In genomic region chr9:136720887-136721338, GRCh38 we compare ENCODE assay signal across 14 cellular contexts. TPM values are rescaled to one million over a fixed set of nuclear protein-coding genes. Genes with fewer than 3 reads are reported as not detected.
A peak's percentile ranks its signal among the peaks of the same experiment; 100 is the strongest.
DNase-seq lines count a peak whose midpoint lies in the region; ATAC-seq and TF ChIP-seq lines count a peak whose summit lies in the region.
"Had no signal": no experiment of that assay in that cellular context is flagged by ENCODE, and none has a peak within 500 bp of the region (broad histone marks: within the 10 kb centered on the region; RNA-seq: fewer than 3 reads in every experiment).

No MANE protein-coding gene starts in this region.

- no peak overlapping the region; the same call in 1 of the 2 replicates for H2AK5ac ChIP-seq in IMR-90 (ENCODE audit: low read depth, low read length)
- peak overlapping the region; percentile 92 for H2AK5ac ChIP-seq in neuronal stem cell (ENCODE audit: low read depth, low read length)

- H3K27ac ChIP-seq in IMR-90 (ENCODE audit: insufficient read depth, low read length) = no peak overlapping the region
- H3K27ac ChIP-seq in endodermal cell (ENCODE audit: low read depth, low read length) = peak overlapping the region; percentile 73
- H3K27ac ChIP-seq in neuronal stem cell (replicated peaks; ENCODE audit: low read length) = peak overlapping the region; percentile 77
- H3K27ac ChIP-seq: vagina had no signal

- peaks cover 29% of the 10 kb centered on the region for H3K36me3 Mint-ChIP-seq in endodermal cell (ENCODE audit: low read depth)

- H3K56ac ChIP-seq in IMR-90 (ENCODE audit: extremely low read depth, insufficient read depth, low read length) = no peak overlapping the region

- in situ Hi-C loops in IMR-90 (cut with MboI; ENCODE audit: low sequenced_read_pairs) = no loop called here

- WGBS in IMR-90 (ENCODE audit: extremely low coverage in 2 of 2, insufficient read length in 1 of 2), 2 experiments = 72% methylated on average over 9 of the region's 12 CpGs; no CpG with 5 or more reads in 1 of the 2 experiments
- WGBS in endodermal cell (ENCODE audit: insufficient coverage in 1 of 2, insufficient read length in 1 of 2), 2 experiments = 86 to 91% methylated on average over 10 to 12 of the region's 12 CpGs
- WGBS in neuronal stem cell (ENCODE audit: extremely low coverage in 2 of 2, insufficient read length in 2 of 2, insufficient replicate concordance in 1 of 2), 2 donors = no CpG with 5 or more reads among the region's 12 CpGs

- H3K9ac ChIP-seq in IMR-90 (ENCODE audit: low read depth, low read length) = no peak overlapping the region
- no peak overlapping the region for H3K9ac ChIP-seq in endodermal cell (ENCODE audit: extremely low read depth, low read length, poor library complexity, severe bottlenecking)
- H3K9ac ChIP-seq in neuronal stem cell (ENCODE audit: low read depth, low read length, poor library complexity) = peak overlapping the region; percentile 78

- no peaks in the 10 kb centered on the region for H3K9me3 Mint-ChIP-seq in endodermal cell

- peak overlapping the region; percentile 78 for H2AK9ac ChIP-seq in IMR-90 (replicated peaks; ENCODE audit: low read depth, low read length, poor library complexity)

- H3K4ac ChIP-seq in IMR-90 (ENCODE audit: low read depth, low read length) = no peak overlapping the region; the same call in 1 of the 2 replicates
- H3K4ac ChIP-seq in neuronal stem cell (ENCODE audit: low read length) = no peak overlapping the region

- H3K4me1 ChIP-seq in IMR-90 (ENCODE audit: control insufficient read depth, insufficient read depth, low read length) (peaks cover 13% of the 10 kb centered on the region), endodermal cell (ENCODE audit: control insufficient read depth, insufficient read depth, low read length) (peaks cover 2% of the 10 kb centered on the region), neuronal stem cell (ENCODE audit: control insufficient read depth in 2 of 2, insufficient read depth in 1 of 2, low read depth in 1 of 2, low read length in 2 of 2) (peaks cover 19 to 27% of the 10 kb centered on the region in 2 donors)

- intact Hi-C loops in IMR-90 (cut with micrococcal nuclease) = no loop called here

- H3K27me3 Mint-ChIP-seq in endodermal cell (ENCODE audit: insufficient read depth) = no peaks in the 10 kb centered on the region

- H3K9me1 ChIP-seq in IMR-90 (ENCODE audit: insufficient read depth, low read length) = peaks cover 10% of the 10 kb centered on the region

- no peak overlapping the region for H4K5ac ChIP-seq in IMR-90 (ENCODE audit: low read depth, low read length)

- H3K9me3 ChIP-seq in IMR-90 (ENCODE audit: control insufficient read depth, insufficient read depth, low read length) (no peaks in the 10 kb centered on the region), endodermal cell (ENCODE audit: control insufficient read depth, low read length) (no peaks in the 10 kb centered on the region), neuronal stem cell (replicated peaks in 1 of 2; ENCODE audit: control insufficient read depth in 2 of 2, insufficient read depth in 1 of 2, low read depth in 1 of 2, low read length in 2 of 2) (no peaks in the 10 kb centered on the region)
- H3K9me3 ChIP-seq: prostate gland, vagina had no signal

- H3K18ac ChIP-seq in IMR-90 (ENCODE audit: low read depth, low read length) (no peak overlapping the region), neuronal stem cell (ENCODE audit: low read length) (peak overlapping the region; percentile 57)

- H4K8ac ChIP-seq in IMR-90 (ENCODE audit: low read depth in 2 of 2, low read length in 2 of 2) = no peak overlapping the region
- no peak overlapping the region for H4K8ac ChIP-seq in neuronal stem cell (ENCODE audit: low read depth, low read length)

- H2BK15ac ChIP-seq in IMR-90 (ENCODE audit: low read depth, low read length) = no peak overlapping the region
- no peak overlapping the region for H2BK15ac ChIP-seq in neuronal stem cell (ENCODE audit: low read length)

- POLR2A ChIA-PET in IMR-90 (lab: Charles Lee; ENCODE audit: unreplicated experiment) = no interaction called here

- no peak overlapping the region for H3K4me3 ChIP-seq in IMR-90 (ENCODE audit: insufficient read depth, low read depth, low read length)
- no peak overlapping the region for H3K4me3 ChIP-seq in endodermal cell (ENCODE audit: low read length)
- peak overlapping the region in 1 of 2 donors; percentile 4 for H3K4me3 ChIP-seq in neuronal stem cell (ENCODE audit: low read length in 2 of 2)
- H3K4me3 ChIP-seq: GM12878, prostate gland, vagina had no signal

- DNase-seq in IMR-90 (no peak), endodermal cell (peak; percentile 53), neuronal stem cell (ENCODE audit: low spot score) (no peak), SKM-1 treated with dmso at 0.1 percent for 144 hours (lab: John Stamatoyannopoulos, UW; ENCODE audit: unreplicated experiment) (no peak), A172 (ENCODE audit: low spot score) (no peak), SHP77 treated with DMSO at 0.1 percent for 48 hours (lab: John Stamatoyannopoulos, UW) (no peak)
- DNase-seq: activated CD8-positive, alpha-beta memory T cell treated with anti-CD3 and anti-CD28 coated beads, Interleukin-2, amount 50 U/mL, for 48 hours; NCI-H1694 had no signal

- no peak overlapping the region for H3K4me3 Mint-ChIP-seq in endodermal cell

- H4K20me1 ChIP-seq in IMR-90 (ENCODE audit: insufficient read depth, low read length) = peaks cover 61% of the 10 kb centered on the region

- CTCF ChIA-PET in IMR-90 (lab: Yijun Ruan, JAX) = no interaction called here

- TF ChIP-seq RAD21 in IMR-90 (IDR thresholded peaks at IDR 0.05; ENCODE audit: low read length) = no peak

- TF ChIP-seq POLR2A in IMR-90 (IDR thresholded peaks at IDR 0.05; ENCODE audit: low read depth, low read length) = no peak

- no peak overlapping the region for H2BK120ac ChIP-seq in IMR-90 (ENCODE audit: low read depth, low read length)
- no peak overlapping the region for H2BK120ac ChIP-seq in neuronal stem cell (ENCODE audit: low read depth, low read length)

- H3K23ac ChIP-seq in IMR-90 (ENCODE audit: low read depth, low read length) = no peak overlapping the region
- peak overlapping the region; percentile 93 for H3K23ac ChIP-seq in neuronal stem cell (ENCODE audit: low read depth, low read length, poor library complexity)

- no peak overlapping the region for H2BK12ac ChIP-seq in neuronal stem cell (ENCODE audit: low read length)

- ATAC-seq in IMR-90 (ENCODE audit: low read depth) = peak; percentile 1; the same call in 1 of the 2 replicates
- ATAC-seq: GM12878 had no signal

- H3K27me3 ChIP-seq in IMR-90 (ENCODE audit: control insufficient read depth, insufficient read depth, low read length) = no peaks in the 10 kb centered on the region
- no peaks in the 10 kb centered on the region for H3K27me3 ChIP-seq in endodermal cell (ENCODE audit: control insufficient read depth, insufficient read depth, low read length, poor library complexity, severe bottlenecking)
- H3K27me3 ChIP-seq in neuronal stem cell (ENCODE audit: control insufficient read depth in 3 of 3, insufficient read depth in 3 of 3, low read depth in 1 of 3, low read length in 3 of 3) = no peaks in the 10 kb centered on the region
- H3K27me3 ChIP-seq: vagina had no signal

- peaks cover 2 to 31% of the 10 kb centered on the region in 2 experiments; a peak in 3 of 4 replicates for H3K79me1 ChIP-seq in IMR-90 (ENCODE audit: low read depth in 1 of 2, low read length in 2 of 2)
- H3K79me1 ChIP-seq in neuronal stem cell (ENCODE audit: low read depth, low read length) = peaks cover 15% of the 10 kb centered on the region

- BruUV-seq in IMR-90 (replicated peaks; lab: Mats Ljungman, UMichigan) = no TSS peak

- dilution Hi-C loops in IMR-90 (cut with HindIII; ENCODE audit: low sequenced_read_pairs, unreplicated experiment) = no loop called here

- no peak overlapping the region for H2BK20ac ChIP-seq in IMR-90 (ENCODE audit: low read depth, low read length)

- H2AFZ ChIP-seq in IMR-90 (replicated peaks; ENCODE audit: low read length, poor library complexity) (peak overlapping the region; percentile 35), neuronal stem cell (ENCODE audit: low read length) (no peak overlapping the region)

- H2BK5ac ChIP-seq in IMR-90 (ENCODE audit: low read depth, low read length, poor library complexity, severe bottlenecking) (no peak overlapping the region), neuronal stem cell (ENCODE audit: low read length) (peak overlapping the region; percentile 84)

- no peak overlapping the region for H3K27ac Mint-ChIP-seq in endodermal cell

- H3K14ac ChIP-seq in IMR-90 (replicated peaks; ENCODE audit: low read depth, low read length) = no peak overlapping the region
- peak overlapping the region; percentile 14 for H3K14ac ChIP-seq in neuronal stem cell (ENCODE audit: low read length)

- H4K91ac ChIP-seq in IMR-90 (ENCODE audit: insufficient read depth, low read depth, low read length) (no peak overlapping the region), neuronal stem cell (ENCODE audit: low read depth, low read length, poor library complexity) (no peak overlapping the region)

- H3K4me1 Mint-ChIP-seq in endodermal cell = peaks cover 5% of the 10 kb centered on the region

- no peak overlapping the region for H3K4me2 ChIP-seq in IMR-90 (ENCODE audit: low read depth, low read length)
- peak overlapping the region; percentile 23 for H3K4me2 ChIP-seq in neuronal stem cell (ENCODE audit: insufficient read depth, low read length, poor library complexity, severe bottlenecking)

- TF ChIP-seq CTCF in IMR-90 (conservative IDR thresholded peaks at IDR 0.05; ENCODE audit: low read depth, low read length) = no peak
- TF ChIP-seq CTCF in endodermal cell (conservative IDR thresholded peaks at IDR 0.05) = no peak

- H3K36me3 ChIP-seq in IMR-90 (ENCODE audit: control insufficient read depth, insufficient read depth, low read length) (peaks cover 41% of the 10 kb centered on the region), endodermal cell (ENCODE audit: control insufficient read depth, insufficient read depth, low read length) (peaks cover 27% of the 10 kb centered on the region), neuronal stem cell (replicated peaks in 1 of 2; ENCODE audit: control insufficient read depth in 2 of 2, insufficient read depth in 2 of 2, low read length in 2 of 2) (peaks cover 33 to 52% of the 10 kb centered on the region in 2 donors)

RNA-seq across cellular contexts. Expression of gene DIPK1B, which starts 8.5 kb away (rescaled TPM):
- total RNA-seq in IMR-90 (2012; rRNA removed) (3.1 and 3.4 TPM in 2 replicates), endodermal cell (10 to 100 TPM; 35.1 to 45.4 TPM)
- polyA plus RNA-seq in IMR-90 (2012; rRNA removed) = 7.1 and 8.5 TPM in 2 replicates
- 7.2 and 17.0 TPM in 2 replicates for polyA plus RNA-seq in IMR-90 (2012; cell fraction: cytosol; rRNA removed)
- polyA plus RNA-seq in IMR-90 (2012; cell fraction: nucleus; rRNA removed; ENCODE audit: low replicate concordance) = 9.5 and 25.7 TPM in 2 replicates
- 56.2 TPM for polyA plus RNA-seq in endodermal cell (2013, experiment 1 of 2)
- polyA plus RNA-seq in endodermal cell (2013, experiment 2 of 2) = 53.5 TPM
- polyA plus RNA-seq in neuronal stem cell (2013, experiment 1 of 2) = 40.0 TPM
- 39.1 TPM for polyA plus RNA-seq in neuronal stem cell (2013, experiment 2 of 2)
- 16.0 and 16.7 TPM in 2 replicates for total RNA-seq in A172 (2014; rRNA removed; shearing (Covaris generic))
- total RNA-seq: HT-29 had no signal

RNA-seq across cellular contexts. Expression of gene LCN10, which starts 21.8 kb away (rescaled TPM):
- not detected in 2 replicates for total RNA-seq in IMR-90 (2012; rRNA removed)
- not detected in 2 replicates for polyA plus RNA-seq in IMR-90 (2012; rRNA removed)
- polyA plus RNA-seq in IMR-90 (2012; cell fraction: cytosol; rRNA removed) = 0.03 TPM in 1 of 2 replicates, not detected in the other
- polyA plus RNA-seq in IMR-90 (2012; cell fraction: nucleus; rRNA removed; ENCODE audit: low replicate concordance) = not detected in 2 replicates
- 1 to 10 TPM in 1 of 2 donors, under 1 TPM in 1; 0.91 to 1.1 TPM for total RNA-seq in endodermal cell
- polyA plus RNA-seq in endodermal cell (2013, experiment 1 of 2) = 0.07 TPM
- polyA plus RNA-seq in endodermal cell (2013, experiment 2 of 2) = 0.17 TPM
- polyA plus RNA-seq in neuronal stem cell (2013, experiment 1 of 2) = 0.10 TPM
- polyA plus RNA-seq in neuronal stem cell (2013, experiment 2 of 2) = 0.12 TPM
- not detected in 2 replicates for total RNA-seq in A172 (2014; rRNA removed; shearing (Covaris generic))
- total RNA-seq: fibroblast of lung, HT-29, kidney epithelial cell had no signal
- polyA plus RNA-seq: fibroblast of lung had no signal

RNA-seq across cellular contexts. Expression of gene LCN6, which starts 27.4 kb away (rescaled TPM):
- total RNA-seq in IMR-90 (2012; rRNA removed) = not detected in 2 replicates
- polyA plus RNA-seq in IMR-90 (2012; rRNA removed) = not detected in 2 replicates
- polyA plus RNA-seq in IMR-90 (2012; cell fraction: cytosol; rRNA removed) = not detected in 2 replicates
- polyA plus RNA-seq in IMR-90 (2012; cell fraction: nucleus; rRNA removed; ENCODE audit: low replicate concordance) = not detected in 2 replicates
- total RNA-seq in endodermal cell = not detected
- not detected for polyA plus RNA-seq in endodermal cell (2013, experiment 1 of 2)
- polyA plus RNA-seq in endodermal cell (2013, experiment 2 of 2) = not detected
- not detected for polyA plus RNA-seq in neuronal stem cell (2013, experiment 1 of 2)
- polyA plus RNA-seq in neuronal stem cell (2013, experiment 2 of 2) = not detected
- not detected in 2 replicates for total RNA-seq in A172 (2014; rRNA removed; shearing (Covaris generic))
- total RNA-seq: fibroblast of lung, GM12878, HT-29, kidney epithelial cell had no signal
- polyA plus RNA-seq: fibroblast of lung, GM12878 had no signal

RNA-seq across cellular contexts. Expression of gene AGPAT2, which starts 33.7 kb away (rescaled TPM):
- 16.1 and 18.9 TPM in 2 replicates for total RNA-seq in IMR-90 (2012; rRNA removed)
- 37.2 and 39.5 TPM in 2 replicates for polyA plus RNA-seq in IMR-90 (2012; rRNA removed)
- 22.2 and 63.1 TPM in 2 replicates for polyA plus RNA-seq in IMR-90 (2012; cell fraction: cytosol; rRNA removed)
- polyA plus RNA-seq in IMR-90 (2012; cell fraction: nucleus; rRNA removed; ENCODE audit: low replicate concordance) = 54.0 and 103 TPM in 2 replicates
- total RNA-seq in endodermal cell = 10 to 100 TPM; 33.4 to 39.8 TPM
- polyA plus RNA-seq in endodermal cell (2013, experiment 1 of 2) = 16.9 TPM
- 14.3 TPM for polyA plus RNA-seq in endodermal cell (2013, experiment 2 of 2)
- polyA plus RNA-seq in neuronal stem cell (2013, experiment 1 of 2) = 3.7 TPM
- 3.5 TPM for polyA plus RNA-seq in neuronal stem cell (2013, experiment 2 of 2)
- total RNA-seq in A172 (2014; rRNA removed; shearing (Covaris generic)) = 79.4 and 88.8 TPM in 2 replicates

RNA-seq across cellular contexts. Expression of gene LCN8, which starts 37.1 kb away (rescaled TPM):
- total RNA-seq in IMR-90 (2012; rRNA removed) (not detected in 2 replicates), endodermal cell (not detected)
- not detected in 2 replicates for polyA plus RNA-seq in IMR-90 (2012; rRNA removed)
- not detected in 2 replicates for polyA plus RNA-seq in IMR-90 (2012; cell fraction: cytosol; rRNA removed)
- polyA plus RNA-seq in IMR-90 (2012; cell fraction: nucleus; rRNA removed; ENCODE audit: low replicate concordance) = not detected in 2 replicates
- not detected for polyA plus RNA-seq in endodermal cell (2013, experiment 1 of 2)
- not detected for polyA plus RNA-seq in endodermal cell (2013, experiment 2 of 2)
- polyA plus RNA-seq in neuronal stem cell (2013, experiment 1 of 2) = not detected
- polyA plus RNA-seq in neuronal stem cell (2013, experiment 2 of 2) = not detected
- not detected in 2 replicates for total RNA-seq in A172 (2014; rRNA removed; shearing (Covaris generic))
- total RNA-seq: fibroblast of lung, GM12878, HT-29, kidney epithelial cell, prostate gland, vagina had no signal
- polyA plus RNA-seq: fibroblast of lung, GM12878 had no signal
